Comparison of ENCODE assay signal across 11 cellular contexts in the genomic region with DNA sequence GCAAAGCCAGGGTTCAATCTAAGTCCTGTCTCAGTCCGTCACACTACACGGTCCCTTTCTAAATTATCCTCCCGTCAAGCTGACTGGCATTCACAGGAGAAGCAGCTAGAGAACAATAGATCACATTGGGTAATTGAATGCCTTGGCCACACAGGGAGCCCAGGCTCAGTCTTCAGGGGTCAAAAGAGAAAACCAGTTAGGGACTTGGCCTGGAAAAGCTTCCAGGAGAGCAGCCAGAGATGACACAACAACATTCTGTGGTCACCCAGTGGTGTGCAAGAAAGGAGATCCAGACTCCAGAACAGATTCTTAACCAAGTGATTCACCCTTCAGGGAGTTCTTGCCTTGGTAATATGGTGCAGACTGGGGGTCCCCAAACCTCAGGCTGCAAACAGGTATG. TPM values are rescaled to one million over a fixed set of nuclear protein-coding genes. Genes with fewer than 3 reads are reported as not detected.
DNase-seq lines count a peak whose midpoint lies in the region; ATAC-seq and TF ChIP-seq lines count a peak whose summit lies in the region.
"Had no signal": no experiment of that assay in that cellular context is flagged by ENCODE, and none has a peak within 500 bp of the region (broad histone marks: within the 10 kb centered on the region; RNA-seq: fewer than 3 reads in every experiment).

No MANE protein-coding gene starts in this region.

- peaks cover 20% of the 10 kb centered on the region for H3F3A ChIP-seq in neural progenitor cell (ENCODE audit: low read depth)

- H3K4me2 ChIP-seq in neural progenitor cell: peak overlapping the region; percentile 26

- no peak for TF ChIP-seq CTCF in esophagus muscularis mucosa (IDR thresholded peaks at IDR 0.05)
- TF ChIP-seq CTCF in neural progenitor cell (IDR thresholded peaks at IDR 0.05): no peak
- TF ChIP-seq CTCF in transverse colon (IDR thresholded peaks at IDR 0.05): no peak

- H3K27me3 ChIP-seq in SJCRH30 (no peaks in the 10 kb centered on the region), esophagus muscularis mucosa (no peaks in the 10 kb centered on the region), neural progenitor cell (peaks cover 46% of the 10 kb centered on the region), transverse colon (no peaks in the 10 kb centered on the region)

- H3K36me3 ChIP-seq in SJCRH30: peaks cover 3% of the 10 kb centered on the region; the same call in 1 of the 2 replicates
- peaks cover 0 to 34% (median 21%) of the 10 kb centered on the region in 4 donors for H3K36me3 ChIP-seq in esophagus muscularis mucosa
- no peaks in the 10 kb centered on the region for H3K36me3 ChIP-seq in neural progenitor cell
- no peaks in the 10 kb centered on the region for H3K36me3 ChIP-seq in transverse colon

- intact Hi-C loops in esophagus muscularis mucosa (cut with DNase I): no loop called here
- intact Hi-C loops in transverse colon (cut with DNase I; ENCODE audit: low total_unique reads): no loop called here

- no peak overlapping the region for H2AFZ ChIP-seq in neural progenitor cell (replicated peaks)

- no peak overlapping the region for H3K4me3 ChIP-seq in SJCRH30
- H3K4me3 ChIP-seq in esophagus muscularis mucosa: no peak overlapping the region
- H3K4me3 ChIP-seq in neural progenitor cell: no peak overlapping the region
- H3K4me3 ChIP-seq in transverse colon: no peak overlapping the region

- H3K27me3 Mint-ChIP-seq in neural progenitor cell (ENCODE audit: insufficient read depth, low read depth): no peaks in the 10 kb centered on the region
- H3K27me3 Mint-ChIP-seq: natural killer cell treated with Interleukin-12 subunit alpha and Interleukin-12 subunit beta and Interleukin-15 and Interleukin-18, amount 100 ng/mL, for 72 hours had no signal

- no peaks in the 10 kb centered on the region for H4K20me1 ChIP-seq in neural progenitor cell (ENCODE audit: low read depth)

- H3K9me3 ChIP-seq in SJCRH30 (replicated peaks): peaks cover 3% of the 10 kb centered on the region; the same call in 1 of the 2 replicates
- no peaks in the 10 kb centered on the region for H3K9me3 ChIP-seq in esophagus muscularis mucosa
- no peaks in the 10 kb centered on the region for H3K9me3 ChIP-seq in neural progenitor cell (ENCODE audit: low read depth)
- no peaks in the 10 kb centered on the region for H3K9me3 ChIP-seq in transverse colon

- no peak overlapping the region for H3K4me3 Mint-ChIP-seq in neural progenitor cell
- H3K4me3 Mint-ChIP-seq: activated naive CD4-positive, alpha-beta T cell treated with anti-CD3 and anti-CD28 coated beads, Interleukin-2, amount 10 ng/mL, durations not matched to agents 7 days and 5 days; natural killer cell treated with Interleukin-12 subunit alpha and Interleukin-12 subunit beta and Interleukin-15 and Interleukin-18, amount 100 ng/mL, for 72 hours had no signal

- peaks cover 62% of the 10 kb centered on the region for H3K4me1 ChIP-seq in SJCRH30
- peaks cover 10 to 43% (median 24%) of the 10 kb centered on the region in 4 donors for H3K4me1 ChIP-seq in esophagus muscularis mucosa
- H3K4me1 ChIP-seq in neural progenitor cell: peaks cover 15% of the 10 kb centered on the region
- peaks cover 0 to 7% (median 3%) of the 10 kb centered on the region in 4 donors for H3K4me1 ChIP-seq in transverse colon

- no peaks in the 10 kb centered on the region for H3K79me2 ChIP-seq in neural progenitor cell (ENCODE audit: low read depth)

- peaks cover 7% of the 10 kb centered on the region for H3K36me3 Mint-ChIP-seq in neural progenitor cell
- H3K36me3 Mint-ChIP-seq: activated naive CD4-positive, alpha-beta T cell treated with anti-CD3 and anti-CD28 coated beads, Interleukin-2, amount 10 ng/mL, durations not matched to agents 7 days and 5 days had no signal

- 91% methylated on average over 3 of the region's 3 CpGs for WGBS in esophagus muscularis mucosa
- WGBS in transverse colon (ENCODE audit: low coverage in 1 of 2), 2 donors: 82 to 90% methylated on average over 2 to 3 of the region's 3 CpGs

- H3K4me1 Mint-ChIP-seq in neural progenitor cell: peaks cover 18% of the 10 kb centered on the region
- H3K4me1 Mint-ChIP-seq: activated naive CD4-positive, alpha-beta T cell treated with anti-CD3 and anti-CD28 coated beads, Interleukin-2, amount 10 ng/mL, durations not matched to agents 7 days and 5 days had no signal

- peak overlapping the region; percentile 68 for H3K27ac ChIP-seq in SJCRH30
- no peak overlapping the region for H3K27ac ChIP-seq in esophagus muscularis mucosa (replicated peaks in 1 of 4)
- H3K27ac ChIP-seq in neural progenitor cell: no peak overlapping the region
- no peak overlapping the region for H3K27ac ChIP-seq in transverse colon

- TF ChIP-seq POLR2A in esophagus muscularis mucosa (IDR thresholded peaks at IDR 0.05; ENCODE audit: low read depth) (no peak), transverse colon (IDR thresholded peaks at IDR 0.05) (no peak)

- TF ChIP-seq EP300 in esophagus muscularis mucosa (IDR thresholded peaks at IDR 0.05): no peak
- TF ChIP-seq EP300 in transverse colon (IDR thresholded peaks at IDR 0.05; ENCODE audit: low read depth): no peak

- no peaks in the 10 kb centered on the region for H3K9me3 Mint-ChIP-seq in neural progenitor cell
- H3K9me3 Mint-ChIP-seq: activated naive CD4-positive, alpha-beta T cell treated with anti-CD3 and anti-CD28 coated beads, Interleukin-2, amount 10 ng/mL, durations not matched to agents 7 days and 5 days; natural killer cell treated with Interleukin-12 subunit alpha and Interleukin-12 subunit beta and Interleukin-15 and Interleukin-18, amount 100 ng/mL, for 72 hours had no signal

- in situ Hi-C loops in transverse colon (cut with MboI; ENCODE audit: low pct_ligation_motif_present in 1 of 4, low pct_unique_long_range_greater_than_20kb in 1 of 4, low sequenced_read_pairs in 3 of 4): no loop called here

- ATAC-seq in GM18861 (IDR thresholded peaks at IDR 0.05; ENCODE audit: unreplicated experiment): no peak
- ATAC-seq: natural killer cell treated with Interleukin-12 subunit alpha and Interleukin-12 subunit beta and Interleukin-15 and Interleukin-18, amount 100 ng/mL, for 72 hours had no signal

- H3K27ac Mint-ChIP-seq in neural progenitor cell: no peak overlapping the region
- H3K27ac Mint-ChIP-seq: activated naive CD4-positive, alpha-beta T cell treated with anti-CD3 and anti-CD28 coated beads, Interleukin-2, amount 10 ng/mL, durations not matched to agents 7 days and 5 days; natural killer cell treated with Interleukin-12 subunit alpha and Interleukin-12 subunit beta and Interleukin-15 and Interleukin-18, amount 100 ng/mL, for 72 hours had no signal

- DNase-seq in EL: peak; percentile 98
- DNase-seq in SJCRH30: peak; percentile 75 to 80
- peak; percentile 64 for DNase-seq in esophagus muscularis mucosa (ENCODE audit: extremely low spot score)
- DNase-seq in neural progenitor cell (ENCODE audit: low spot score): peak; percentile 82
- DNase-seq in ureter (ENCODE audit: low spot score): no peak
- DNase-seq in stimulated activated naive CD4-positive, alpha-beta T cell (lab: John Stamatoyannopoulos, UW): no peak
- no peak for DNase-seq in transverse colon
- DNase-seq: activated naive CD4-positive, alpha-beta T cell treated with anti-CD3 and anti-CD28 coated beads, Interleukin-2, amount 10 ng/mL, durations not matched to agents 7 days and 5 days; KG1 had no signal

- no peak overlapping the region for H3K9ac ChIP-seq in neural progenitor cell

RNA-seq across cellular contexts. Expression of gene ARHGAP31, which starts 15.9 kb away (rescaled TPM):
- 7.9 and 9.9 TPM in 2 replicates for total RNA-seq in SJCRH30 (2014; rRNA removed; shearing (Covaris generic))
- 10 to 100 TPM; 14.5 to 25.9 (median 23.1) TPM for total RNA-seq in esophagus muscularis mucosa
- 0.13 and 0.34 TPM in 2 replicates for total RNA-seq in neural progenitor cell (ENCODE audit: low replicate concordance)
- 25.4 TPM for total RNA-seq in ureter
- total RNA-seq in transverse colon: 10 to 100 TPM in 2 of 4 donors, 1 to 10 TPM in 2; 6.7 to 68.5 (median 9.6) TPM

Comparison
In these comparisons a context has a peak if more than half of its experiments do, and no peak if none do; other contexts are left out.
1. DNase-seq: peak in EL (single experiment), SJCRH30 (2 of 2), esophagus muscularis mucosa (single experiment) and neural progenitor cell (single experiment); none in ureter (single experiment), stimulated activated naive CD4-positive, alpha-beta T cell (0 of 6) and transverse colon (single experiment).